Comparison of ENCODE assay signal across 8 cellular contexts in the genomic region with DNA sequence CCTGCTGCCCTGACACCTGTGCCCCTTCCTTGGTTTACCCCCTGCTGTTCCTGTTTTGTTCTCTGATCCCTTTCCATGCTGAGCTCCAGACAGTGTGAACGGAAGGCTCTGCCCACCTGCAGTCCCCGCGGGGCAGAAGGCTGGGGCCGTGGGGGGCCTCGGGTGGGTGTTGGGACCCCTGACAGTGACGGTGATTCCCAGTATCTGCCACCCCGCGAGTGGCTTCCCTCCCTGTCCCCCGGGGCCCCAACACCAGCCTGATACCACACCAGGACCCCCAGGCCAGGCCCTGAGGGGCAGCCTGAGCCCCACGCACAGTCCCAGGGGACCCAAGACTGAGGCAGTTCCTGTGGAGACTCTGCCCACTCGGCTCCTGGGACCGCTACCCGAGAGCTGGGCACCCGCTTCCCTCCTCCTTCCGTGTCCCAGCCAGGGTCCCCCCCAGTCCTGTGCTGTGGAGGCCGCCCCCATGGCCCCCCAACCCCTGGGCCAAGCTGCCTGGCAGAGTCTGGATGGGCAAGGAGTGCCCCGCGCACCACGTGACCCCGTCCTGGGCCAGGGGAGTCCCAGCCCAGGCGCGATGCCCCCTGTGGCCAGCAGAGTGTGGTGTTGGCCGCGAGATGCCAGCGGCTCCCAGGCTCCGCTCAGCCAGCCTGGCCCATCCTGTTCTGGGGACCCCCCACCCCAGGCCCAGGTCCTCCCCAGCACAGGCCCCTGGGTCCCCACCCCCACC. TPM values are rescaled to one million over a fixed set of nuclear protein-coding genes. Genes with fewer than 3 reads are reported as not detected.
DNase-seq lines count a peak whose midpoint lies in the region; ATAC-seq and TF ChIP-seq lines count a peak whose summit lies in the region.

No MANE protein-coding gene starts in this region.

- no peak overlapping the region for H3K27ac Mint-ChIP-seq in activated B cell treated with CpG ODN at 0.5 μM for 24 hours
- no peak overlapping the region for H3K27ac Mint-ChIP-seq in stimulated activated memory B cell treated with anti-CD40 and anti-IgM and Interleukin-4, amounts not matched to agents 10 μg/mL and 1 μg/mL and 100 μg/mL, for 72 hours

- no peaks in the 10 kb centered on the region for H3K36me3 Mint-ChIP-seq in activated B cell treated with CpG ODN at 0.5 μM for 24 hours (ENCODE audit: low read depth)
- H3K36me3 Mint-ChIP-seq in stimulated activated memory B cell treated with anti-CD40 and anti-IgM and Interleukin-4, amounts not matched to agents 10 μg/mL and 1 μg/mL and 100 μg/mL, for 72 hours: no peaks in the 10 kb centered on the region

- CTCF ChIA-PET in activated B cell treated with CpG ODN at 0.5 μM for 24 hours (lab: Charles Lee): no interaction called here

- ATAC-seq in activated B cell treated with CpG ODN at 0.5 μM for 24 hours (ENCODE audit: low read depth) (peak; percentile 56), GM18519 (IDR thresholded peaks at IDR 0.05; ENCODE audit: low FRiP score, unreplicated experiment) (no peak)
- peak; percentile 52 for ATAC-seq in stimulated activated memory B cell treated with anti-CD40 and anti-IgM and Interleukin-4, amounts not matched to agents 10 μg/mL and 1 μg/mL and 100 μg/mL, for 72 hours

- H3K4me3 Mint-ChIP-seq in activated B cell treated with CpG ODN at 0.5 μM for 24 hours: no peak overlapping the region
- H3K4me3 Mint-ChIP-seq in stimulated activated memory B cell treated with anti-CD40 and anti-IgM and Interleukin-4, amounts not matched to agents 10 μg/mL and 1 μg/mL and 100 μg/mL, for 72 hours: no peak overlapping the region

- no peaks in the 10 kb centered on the region for H3K4me1 Mint-ChIP-seq in activated B cell treated with CpG ODN at 0.5 μM for 24 hours
- no peaks in the 10 kb centered on the region for H3K4me1 Mint-ChIP-seq in stimulated activated memory B cell treated with anti-CD40 and anti-IgM and Interleukin-4, amounts not matched to agents 10 μg/mL and 1 μg/mL and 100 μg/mL, for 72 hours

- intact Hi-C loops in activated B cell treated with CpG ODN at 0.5 μM for 24 hours (cut with micrococcal nuclease): no loop called here

- no peak for TF ChIP-seq CTCF in activated B cell treated with CpG ODN at 0.5 μM for 24 hours (IDR thresholded peaks at IDR 0.05)

- peak; percentile 18 for DNase-seq in DMS79 treated with DMSO at 0.1 percent for 48 hours (lab: John Stamatoyannopoulos, UW)
- no peak for DNase-seq in DMS79 (lab: John Stamatoyannopoulos, UW)
- peak; percentile 55 for DNase-seq in M059J (ENCODE audit: low read depth)
- DNase-seq in activated B cell treated with CpG ODN at 0.5 μM for 24 hours: no peak
- DNase-seq in dermis microvascular lymphatic vessel endothelial cell (ENCODE audit: low read depth in 2 of 2): peak; percentile 24 to 66
- peak; percentile 59 to 78 for DNase-seq in lung microvascular endothelial cell (ENCODE audit: low read depth in 2 of 2)

- no peaks in the 10 kb centered on the region for H3K9me3 Mint-ChIP-seq in activated B cell treated with CpG ODN at 0.5 μM for 24 hours
- peaks cover 2% of the 10 kb centered on the region for H3K9me3 Mint-ChIP-seq in stimulated activated memory B cell treated with anti-CD40 and anti-IgM and Interleukin-4, amounts not matched to agents 10 μg/mL and 1 μg/mL and 100 μg/mL, for 72 hours

- POLR2A ChIA-PET in activated B cell treated with CpG ODN at 0.5 μM for 24 hours (lab: Charles Lee): no interaction called here

- peaks cover 15% of the 10 kb centered on the region for H3K27me3 Mint-ChIP-seq in activated B cell treated with CpG ODN at 0.5 μM for 24 hours
- peaks cover 61% of the 10 kb centered on the region for H3K27me3 Mint-ChIP-seq in stimulated activated memory B cell treated with anti-CD40 and anti-IgM and Interleukin-4, amounts not matched to agents 10 μg/mL and 1 μg/mL and 100 μg/mL, for 72 hours

RNA-seq across cellular contexts. Expression of a gene that starts 10.0 kb away (rescaled TPM):
- total RNA-seq in M059J (2014; rRNA removed; shearing (Covaris generic)): not detected in 2 replicates
- not detected in 2 replicates for total RNA-seq in activated B cell treated with CpG ODN at 0.5 μM for 24 hours
- not detected in 2 replicates for total RNA-seq in dermis microvascular lymphatic vessel endothelial cell
- total RNA-seq in lung microvascular endothelial cell: not detected in 2 replicates

RNA-seq across cellular contexts. Expression of a gene that starts 33.5 kb away (rescaled TPM):
- total RNA-seq in M059J (2014; rRNA removed; shearing (Covaris generic)): not detected in 2 replicates
- not detected in 2 replicates for total RNA-seq in activated B cell treated with CpG ODN at 0.5 μM for 24 hours
- total RNA-seq in dermis microvascular lymphatic vessel endothelial cell: 0.13 and 0.38 TPM in 2 replicates
- 0.20 and 0.22 TPM in 2 replicates for total RNA-seq in lung microvascular endothelial cell

RNA-seq across cellular contexts. Expression of a gene that starts 46.9 kb away (rescaled TPM):
- 0.02 TPM in 1 of 2 replicates, not detected in the other for total RNA-seq in M059J (2014; rRNA removed; shearing (Covaris generic))
- total RNA-seq in activated B cell treated with CpG ODN at 0.5 μM for 24 hours (0.02 TPM in 1 of 2 replicates, not detected in the other), dermis microvascular lymphatic vessel endothelial cell (under 0.01 TPM in 2 replicates), lung microvascular endothelial cell (under 0.01 TPM in 2 replicates)

Comparison
In these comparisons a context has a peak if more than half of its experiments do, and no peak if none do; other contexts are left out.
1. DNase-seq: peak in DMS79 treated with DMSO at 0.1 percent for 48 hours (single experiment), M059J (single experiment), dermis microvascular lymphatic vessel endothelial cell (2 of 2) and lung microvascular endothelial cell (2 of 2); none in DMS79 (single experiment) and activated B cell treated with CpG ODN at 0.5 μM for 24 hours (single experiment).